ENCODE assay signal across 15 cellular contexts in the genomic region with DNA sequence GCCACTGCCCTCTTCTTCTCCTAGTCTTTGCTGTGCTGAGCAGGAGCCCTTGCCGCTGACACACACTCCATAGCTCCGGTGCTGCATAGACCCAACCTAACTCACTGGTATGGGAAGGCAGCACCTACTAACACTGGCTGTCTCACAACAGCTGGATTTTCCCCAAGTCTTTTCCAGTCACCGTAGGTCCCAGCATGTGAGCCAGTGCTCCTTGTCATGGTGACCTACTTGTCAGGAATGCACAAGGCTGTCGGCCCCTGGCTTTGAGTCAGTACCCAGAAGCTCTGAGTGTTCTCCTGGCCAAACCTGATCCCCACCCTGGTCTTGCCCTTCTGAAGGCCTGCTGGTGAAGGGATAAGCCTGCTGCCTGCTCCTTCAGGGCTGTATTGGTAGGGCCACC.
DNase-seq lines count a peak whose midpoint lies in the region; ATAC-seq and TF ChIP-seq lines count a peak whose summit lies in the region.
"Had no signal": no experiment of that assay in that cellular context is flagged by ENCODE, and none has a peak within 500 bp of the region (broad histone marks: within the 10 kb centered on the region; RNA-seq: fewer than 3 reads in every experiment).

No MANE protein-coding gene starts in this region.

- H3K36me3 ChIP-seq in tibial artery: peaks cover 0 to 2% (median 1%) of the 10 kb centered on the region in 3 donors

- TF ChIP-seq CTCF in tibial artery (IDR thresholded peaks at IDR 0.05): peak in 1 of 2 experiments; percentile 39

- ATAC-seq in GM19455 (IDR thresholded peaks at IDR 0.05; ENCODE audit: unreplicated experiment): no peak
- ATAC-seq: natural killer cell treated with Interleukin-12 subunit alpha and Interleukin-12 subunit beta and Interleukin-15 and Interleukin-18, amount 100 ng/mL, for 72 hours had no signal

- H3K4me1 ChIP-seq in tibial artery: peaks cover 0 to 75% (median 42%) of the 10 kb centered on the region in 4 donors

- H3K4me3 ChIP-seq in tibial artery: no peak overlapping the region

- peak overlapping the region; percentile 66 to 98 for H3K27ac ChIP-seq in tibial artery
- H3K27ac ChIP-seq: 22Rv1, VCaP had no signal

- intact Hi-C loops in tibial artery (cut with DNase I; ENCODE audit: low total_unique reads): no loop called here

- peaks cover 0 to 13% (median 0%) of the 10 kb centered on the region in 3 donors for H3K9me3 ChIP-seq in tibial artery

- H3K27me3 ChIP-seq in tibial artery: no peaks in the 10 kb centered on the region

- DNase-seq in activated effector memory CD4-positive, alpha-beta T cell treated with anti-CD3 and anti-CD28 coated beads, Interleukin-2, amount 50 U/mL, for 16 hours: peak; percentile 39
- no peak for DNase-seq in activated effector memory CD4-positive, alpha-beta T cell treated with Interleukin-2 at 50 U/mL for 16 hours
- DNase-seq in cerebellar cortex (ENCODE audit: low spot score) (peak; percentile 34), kidney tubule cell (ENCODE audit: low spot score) (peak; percentile 95), tibial artery (peak; percentile 62 to 90), NCI-H524 (lab: John Stamatoyannopoulos, UW) (no peak), activated gamma-delta T cell (lab: John Stamatoyannopoulos, UW) (no peak)
- DNase-seq: activated T-cell treated with anti-CD3 and anti-CD28 coated beads, Interleukin-2, amount 50 U/mL, for 1 hour; COR-L47; NCI-H526 treated with DMSO at 0.1 percent for 48 hours; SIG-M5 had no signal

Comparison
In these comparisons a context has a peak if more than half of its experiments do, and no peak if none do; other contexts are left out.
1. DNase-seq: peak in activated effector memory CD4-positive, alpha-beta T cell treated with anti-CD3 and anti-CD28 coated beads, Interleukin-2, amount 50 U/mL, for 16 hours (single experiment), cerebellar cortex (single experiment), kidney tubule cell (single experiment) and tibial artery (2 of 2); none in activated effector memory CD4-positive, alpha-beta T cell treated with Interleukin-2 at 50 U/mL for 16 hours (single experiment), NCI-H524 (0 of 2) and activated gamma-delta T cell (single experiment).